1 cellular context compared by ENCODE assay signal in the genomic region with DNA sequence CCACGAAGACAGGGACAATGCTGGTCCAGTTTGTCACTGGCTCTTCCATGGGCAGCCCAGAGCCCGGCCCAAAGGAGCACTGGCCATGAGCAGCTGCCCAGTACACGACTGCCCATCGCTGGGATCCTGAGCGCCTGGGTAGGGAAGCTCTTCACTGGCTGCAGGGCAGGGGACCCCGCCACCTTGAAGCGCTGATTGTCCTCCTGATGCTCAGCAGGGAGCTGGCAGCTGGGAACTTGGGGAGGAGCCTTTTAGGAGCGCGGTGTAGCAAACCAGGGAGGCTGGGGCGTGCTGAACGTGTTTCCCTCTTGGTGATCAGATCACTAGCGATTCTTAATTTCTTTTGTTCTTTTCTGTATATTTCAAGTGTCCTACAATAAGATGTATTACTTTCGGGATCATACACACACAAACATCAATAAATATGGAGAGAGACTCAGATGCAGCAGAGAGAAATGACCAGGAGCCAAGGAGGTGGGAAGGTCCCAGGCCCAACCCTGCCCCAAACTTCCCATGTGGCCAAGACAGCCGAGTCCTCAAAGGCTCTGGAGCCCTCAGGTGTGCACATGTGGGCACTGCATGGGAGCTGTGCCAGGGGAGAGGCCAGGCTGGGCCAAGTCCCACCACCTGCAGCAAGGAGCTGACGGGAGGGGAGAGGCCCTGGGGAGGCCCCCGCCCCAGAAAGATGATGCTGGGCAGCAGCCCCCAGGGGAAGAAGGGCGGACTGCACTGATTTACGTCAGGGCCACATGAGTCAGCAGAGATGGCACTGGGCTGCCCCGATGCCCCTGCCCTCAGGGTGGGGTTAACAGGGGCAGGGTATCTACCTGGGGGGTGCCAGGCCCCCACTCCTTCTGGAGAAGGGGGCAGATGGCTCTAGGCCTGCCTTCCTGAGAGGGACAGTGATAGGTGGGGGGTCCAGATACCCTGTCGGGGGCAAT.
TF ChIP-seq lines count a peak whose summit lies in the region.

No MANE protein-coding gene starts in this region.

TF ChIP-seq in GM23338, 12 proteins besides CTCF, POLR2A, EP300 and RAD21 (continued from another document):
- TF ChIP-seq, protein P1, sequence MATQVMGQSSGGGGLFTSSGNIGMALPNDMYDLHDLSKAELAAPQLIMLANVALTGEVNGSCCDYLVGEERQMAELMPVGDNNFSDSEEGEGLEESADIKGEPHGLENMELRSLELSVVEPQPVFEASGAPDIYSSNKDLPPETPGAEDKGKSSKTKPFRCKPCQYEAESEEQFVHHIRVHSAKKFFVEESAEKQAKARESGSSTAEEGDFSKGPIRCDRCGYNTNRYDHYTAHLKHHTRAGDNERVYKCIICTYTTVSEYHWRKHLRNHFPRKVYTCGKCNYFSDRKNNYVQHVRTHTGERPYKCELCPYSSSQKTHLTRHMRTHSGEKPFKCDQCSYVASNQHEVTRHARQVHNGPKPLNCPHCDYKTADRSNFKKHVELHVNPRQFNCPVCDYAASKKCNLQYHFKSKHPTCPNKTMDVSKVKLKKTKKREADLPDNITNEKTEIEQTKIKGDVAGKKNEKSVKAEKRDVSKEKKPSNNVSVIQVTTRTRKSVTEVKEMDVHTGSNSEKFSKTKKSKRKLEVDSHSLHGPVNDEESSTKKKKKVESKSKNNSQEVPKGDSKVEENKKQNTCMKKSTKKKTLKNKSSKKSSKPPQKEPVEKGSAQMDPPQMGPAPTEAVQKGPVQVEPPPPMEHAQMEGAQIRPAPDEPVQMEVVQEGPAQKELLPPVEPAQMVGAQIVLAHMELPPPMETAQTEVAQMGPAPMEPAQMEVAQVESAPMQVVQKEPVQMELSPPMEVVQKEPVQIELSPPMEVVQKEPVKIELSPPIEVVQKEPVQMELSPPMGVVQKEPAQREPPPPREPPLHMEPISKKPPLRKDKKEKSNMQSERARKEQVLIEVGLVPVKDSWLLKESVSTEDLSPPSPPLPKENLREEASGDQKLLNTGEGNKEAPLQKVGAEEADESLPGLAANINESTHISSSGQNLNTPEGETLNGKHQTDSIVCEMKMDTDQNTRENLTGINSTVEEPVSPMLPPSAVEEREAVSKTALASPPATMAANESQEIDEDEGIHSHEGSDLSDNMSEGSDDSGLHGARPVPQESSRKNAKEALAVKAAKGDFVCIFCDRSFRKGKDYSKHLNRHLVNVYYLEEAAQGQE (IDR thresholded peaks at IDR 0.05; ENCODE audit: unreplicated experiment), result no peak
- TF ChIP-seq NANOG (IDR thresholded peaks at IDR 0.05; ENCODE audit: borderline replicate concordance), result no peak
- TF ChIP-seq, protein P2, sequence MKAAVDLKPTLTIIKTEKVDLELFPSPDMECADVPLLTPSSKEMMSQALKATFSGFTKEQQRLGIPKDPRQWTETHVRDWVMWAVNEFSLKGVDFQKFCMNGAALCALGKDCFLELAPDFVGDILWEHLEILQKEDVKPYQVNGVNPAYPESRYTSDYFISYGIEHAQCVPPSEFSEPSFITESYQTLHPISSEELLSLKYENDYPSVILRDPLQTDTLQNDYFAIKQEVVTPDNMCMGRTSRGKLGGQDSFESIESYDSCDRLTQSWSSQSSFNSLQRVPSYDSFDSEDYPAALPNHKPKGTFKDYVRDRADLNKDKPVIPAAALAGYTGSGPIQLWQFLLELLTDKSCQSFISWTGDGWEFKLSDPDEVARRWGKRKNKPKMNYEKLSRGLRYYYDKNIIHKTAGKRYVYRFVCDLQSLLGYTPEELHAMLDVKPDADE (IDR thresholded peaks at IDR 0.05), result no peak
- no peak for TF ChIP-seq EZH2phosphoT487 (IDR thresholded peaks at IDR 0.05; ENCODE audit: unreplicated experiment)
- no peak for TF ChIP-seq JUNB (IDR thresholded peaks at IDR 0.05; ENCODE audit: unreplicated experiment)
- no peak for TF ChIP-seq STAT1 (IDR thresholded peaks at IDR 0.05; ENCODE audit: unreplicated experiment)
- no peak for TF ChIP-seq CREB1 (CRISPR knock-in tag; IDR thresholded peaks at IDR 0.05; ENCODE audit: low read depth)
- TF ChIP-seq POLR2AphosphoS5 (IDR thresholded peaks at IDR 0.05; ENCODE audit: low read depth), result no peak
- TF ChIP-seq, protein P3, sequence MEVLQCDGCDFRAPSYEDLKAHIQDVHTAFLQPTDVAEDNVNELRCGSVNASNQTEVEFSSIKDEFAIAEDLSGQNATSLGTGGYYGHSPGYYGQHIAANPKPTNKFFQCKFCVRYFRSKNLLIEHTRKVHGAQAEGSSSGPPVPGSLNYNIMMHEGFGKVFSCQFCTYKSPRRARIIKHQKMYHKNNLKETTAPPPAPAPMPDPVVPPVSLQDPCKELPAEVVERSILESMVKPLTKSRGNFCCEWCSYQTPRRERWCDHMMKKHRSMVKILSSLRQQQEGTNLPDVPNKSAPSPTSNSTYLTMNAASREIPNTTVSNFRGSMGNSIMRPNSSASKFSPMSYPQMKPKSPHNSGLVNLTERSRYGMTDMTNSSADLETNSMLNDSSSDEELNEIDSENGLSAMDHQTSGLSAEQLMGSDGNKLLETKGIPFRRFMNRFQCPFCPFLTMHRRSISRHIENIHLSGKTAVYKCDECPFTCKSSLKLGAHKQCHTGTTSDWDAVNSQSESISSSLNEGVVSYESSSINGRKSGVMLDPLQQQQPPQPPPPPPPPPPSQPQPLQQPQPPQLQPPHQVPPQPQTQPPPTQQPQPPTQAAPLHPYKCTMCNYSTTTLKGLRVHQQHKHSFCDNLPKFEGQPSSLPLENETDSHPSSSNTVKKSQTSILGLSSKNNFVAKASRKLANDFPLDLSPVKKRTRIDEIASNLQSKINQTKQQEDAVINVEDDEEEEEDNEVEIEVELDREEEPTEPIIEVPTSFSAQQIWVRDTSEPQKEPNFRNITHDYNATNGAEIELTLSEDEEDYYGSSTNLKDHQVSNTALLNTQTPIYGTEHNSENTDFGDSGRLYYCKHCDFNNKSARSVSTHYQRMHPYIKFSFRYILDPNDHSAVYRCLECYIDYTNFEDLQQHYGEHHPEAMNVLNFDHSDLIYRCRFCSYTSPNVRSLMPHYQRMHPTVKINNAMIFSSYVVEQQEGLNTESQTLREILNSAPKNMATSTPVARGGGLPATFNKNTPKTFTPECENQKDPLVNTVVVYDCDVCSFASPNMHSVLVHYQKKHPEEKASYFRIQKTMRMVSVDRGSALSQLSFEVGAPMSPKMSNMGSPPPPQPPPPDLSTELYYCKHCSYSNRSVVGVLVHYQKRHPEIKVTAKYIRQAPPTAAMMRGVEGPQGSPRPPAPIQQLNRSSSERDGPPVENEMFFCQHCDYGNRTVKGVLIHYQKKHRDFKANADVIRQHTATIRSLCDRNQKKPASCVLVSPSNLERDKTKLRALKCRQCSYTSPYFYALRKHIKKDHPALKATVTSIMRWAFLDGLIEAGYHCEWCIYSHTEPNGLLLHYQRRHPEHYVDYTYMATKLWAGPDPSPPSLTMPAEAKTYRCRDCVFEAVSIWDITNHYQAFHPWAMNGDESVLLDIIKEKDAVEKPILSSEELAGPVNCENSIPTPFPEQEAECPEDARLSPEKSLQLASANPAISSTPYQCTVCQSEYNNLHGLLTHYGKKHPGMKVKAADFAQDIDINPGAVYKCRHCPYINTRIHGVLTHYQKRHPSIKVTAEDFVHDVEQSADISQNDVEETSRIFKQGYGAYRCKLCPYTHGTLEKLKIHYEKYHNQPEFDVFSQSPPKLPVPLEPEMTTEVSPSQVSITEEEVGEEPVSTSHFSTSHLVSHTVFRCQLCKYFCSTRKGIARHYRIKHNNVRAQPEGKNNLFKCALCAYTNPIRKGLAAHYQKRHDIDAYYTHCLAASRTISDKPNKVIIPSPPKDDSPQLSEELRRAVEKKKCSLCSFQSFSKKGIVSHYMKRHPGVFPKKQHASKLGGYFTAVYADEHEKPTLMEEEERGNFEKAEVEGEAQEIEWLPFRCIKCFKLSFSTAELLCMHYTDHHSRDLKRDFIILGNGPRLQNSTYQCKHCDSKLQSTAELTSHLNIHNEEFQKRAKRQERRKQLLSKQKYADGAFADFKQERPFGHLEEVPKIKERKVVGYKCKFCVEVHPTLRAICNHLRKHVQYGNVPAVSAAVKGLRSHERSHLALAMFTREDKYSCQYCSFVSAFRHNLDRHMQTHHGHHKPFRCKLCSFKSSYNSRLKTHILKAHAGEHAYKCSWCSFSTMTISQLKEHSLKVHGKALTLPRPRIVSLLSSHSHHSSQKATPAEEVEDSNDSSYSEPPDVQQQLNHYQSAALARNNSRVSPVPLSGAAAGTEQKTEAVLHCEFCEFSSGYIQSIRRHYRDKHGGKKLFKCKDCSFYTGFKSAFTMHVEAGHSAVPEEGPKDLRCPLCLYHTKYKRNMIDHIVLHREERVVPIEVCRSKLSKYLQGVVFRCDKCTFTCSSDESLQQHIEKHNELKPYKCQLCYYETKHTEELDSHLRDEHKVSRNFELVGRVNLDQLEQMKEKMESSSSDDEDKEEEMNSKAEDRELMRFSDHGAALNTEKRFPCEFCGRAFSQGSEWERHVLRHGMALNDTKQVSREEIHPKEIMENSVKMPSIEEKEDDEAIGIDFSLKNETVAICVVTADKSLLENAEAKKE (CRISPR knock-in tag; IDR thresholded peaks at IDR 0.05), result no peak
- no peak for TF ChIP-seq ZNF331 (CRISPR knock-in tag; IDR thresholded peaks at IDR 0.05; ENCODE audit: low read depth)
